In the genomic region with DNA sequence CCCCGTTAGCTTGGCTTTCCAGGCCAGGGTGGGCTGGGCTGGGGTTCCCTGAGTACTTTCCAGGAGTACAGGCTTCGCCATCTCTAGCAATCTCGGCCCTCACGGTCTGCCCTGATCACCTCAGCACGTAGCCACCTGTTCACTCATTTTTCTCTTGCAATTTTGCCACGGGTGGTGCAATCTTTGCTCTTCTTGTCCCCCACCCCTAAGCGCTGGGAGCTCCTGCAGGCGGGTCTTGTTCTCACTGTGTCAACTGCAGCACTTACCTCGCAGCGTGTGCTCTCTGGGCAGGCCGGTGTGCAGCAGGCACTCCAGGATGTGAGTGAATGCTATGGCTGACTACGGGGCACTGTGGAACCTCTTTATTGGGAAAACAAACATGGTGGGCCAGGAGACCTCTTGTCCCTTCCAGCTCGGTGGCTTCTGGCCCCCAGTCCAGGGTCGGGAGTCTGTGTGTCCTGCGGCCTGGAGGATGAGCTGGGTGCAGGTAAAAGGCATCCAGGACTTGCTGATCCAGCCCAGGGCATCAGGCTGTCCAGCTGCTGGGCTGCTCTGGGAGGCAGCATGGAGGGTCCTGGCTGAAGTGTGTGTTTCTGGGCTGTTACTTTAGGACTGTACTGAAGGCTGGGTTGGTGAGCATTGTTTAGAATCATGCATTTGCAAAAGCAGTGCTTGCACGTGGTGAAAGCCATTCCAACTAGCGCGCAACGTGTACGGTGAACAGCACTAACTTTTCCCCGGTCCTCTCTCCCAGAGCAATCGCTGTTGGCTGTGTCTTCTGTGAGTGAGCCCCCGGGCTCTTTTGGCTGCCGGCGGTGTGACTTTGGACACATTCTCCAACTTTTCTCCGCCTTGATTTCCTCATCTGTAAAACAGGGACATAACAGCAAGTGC, we compare ENCODE assay signal across 14 cellular contexts. TPM values are rescaled to one million over a fixed set of nuclear protein-coding genes. Genes with fewer than 3 reads are reported as not detected.
DNase-seq lines count a peak whose midpoint lies in the region; ATAC-seq, FAIRE-seq and TF ChIP-seq lines count a peak whose summit lies in the region.
"Had no signal": no experiment of that assay in that cellular context is flagged by ENCODE, and none has a peak within 500 bp of the region (broad histone marks: within the 10 kb centered on the region; RNA-seq: fewer than 3 reads in every experiment).

No MANE protein-coding gene starts in this region.

- ATAC-seq in naive thymus-derived CD8-positive, alpha-beta T cell = no peak

- no peaks in the 10 kb centered on the region for H3K9me3 Mint-ChIP-seq in naive thymus-derived CD8-positive, alpha-beta T cell

- H3K4me1 Mint-ChIP-seq in naive thymus-derived CD8-positive, alpha-beta T cell = peaks cover 11 to 26% (median 17%) of the 10 kb centered on the region in 4 donors

- H3K27ac Mint-ChIP-seq in naive thymus-derived CD8-positive, alpha-beta T cell = peak overlapping the region in 6 of 10 donors; percentile 24 to 85 (median 66)

- peak overlapping the region; percentile 99 for H3K27ac ChIP-seq in left ventricle myocardium inferior (replicated peaks)
- peak overlapping the region; percentile 93 for H3K27ac ChIP-seq in ascending aorta

- no peak for TF ChIP-seq POLR2A in GM12891 (IDR thresholded peaks at IDR 0.05; ENCODE audit: low read depth, low read length)

- POLR2A ChIA-PET in naive thymus-derived CD8-positive, alpha-beta T cell (lab: Charles Lee) = no interaction called here

- H3K36me3 Mint-ChIP-seq in naive thymus-derived CD8-positive, alpha-beta T cell = peaks cover 0 to 2% (median 0%) of the 10 kb centered on the region in 3 donors

- H3K9me3 ChIP-seq in left ventricle myocardium inferior (replicated peaks) (no peaks in the 10 kb centered on the region), ascending aorta (no peaks in the 10 kb centered on the region)

- H3K4me3 ChIP-seq in left ventricle myocardium inferior (no peak overlapping the region), ascending aorta (no peak overlapping the region)

- peak overlapping the region in 6 of 10 donors; percentile 59 to 90 (median 61) for H3K4me3 Mint-ChIP-seq in naive thymus-derived CD8-positive, alpha-beta T cell

- DNase-seq in left ventricle myocardium inferior (no peak), cardiac septum (ENCODE audit: low spot score) (no peak), ascending aorta (ENCODE audit: low spot score in 2 of 2) (no peak), AML-193 (lab: John Stamatoyannopoulos, UW) (no peak), GM12891 (ENCODE audit: insufficient read length, low spot score) (no peak), RPMI8226 (no peak), T-helper 9 cell (no peak)
- DNase-seq in naive thymus-derived CD8-positive, alpha-beta T cell = no peak
- DNase-seq: activated CD4-positive, alpha-beta T cell treated with anti-CD3 and anti-CD28 coated beads, Interleukin-2, amount 50 U/mL, for 48 hours; activated naive CD4-positive, alpha-beta T cell; NCI-H2171; stimulated activated CD8-positive, alpha-beta memory T cell treated with anti-CD3 and anti-CD28 coated beads, Interleukin-4, amount 100 ng/mL, for 48 hours; T-helper 1 cell had no signal

- intact Hi-C loops in left ventricle myocardium inferior (cut with micrococcal nuclease) (no loop called here), cardiac septum (cut with DNase I) (no loop called here), ascending aorta (cut with DNase I) (loop anchor here (10.0 kb wide), 1 partner anchor 252 kb away; a partner anchor contains a TSS)

- FAIRE-seq in GM12891 (lab: Jason Lieb, UNC) = no peak
- FAIRE-seq: GM12892 had no signal

- TF ChIP-seq CTCF in left ventricle myocardium inferior (IDR thresholded peaks at IDR 0.05; ENCODE audit: borderline replicate concordance) (no peak), ascending aorta (IDR thresholded peaks at IDR 0.05) (no peak)

- H3K27me3 ChIP-seq in left ventricle myocardium inferior (ENCODE audit: low read depth) (no peaks in the 10 kb centered on the region), ascending aorta (no peaks in the 10 kb centered on the region)

- peaks cover 7% of the 10 kb centered on the region for H3K36me3 ChIP-seq in left ventricle myocardium inferior
- H3K36me3 ChIP-seq in ascending aorta = peaks cover 4 to 7% of the 10 kb centered on the region in 2 donors

- H3K27me3 Mint-ChIP-seq in naive thymus-derived CD8-positive, alpha-beta T cell = no peaks in the 10 kb centered on the region

- H3K4me1 ChIP-seq in left ventricle myocardium inferior (peaks cover 33% of the 10 kb centered on the region), ascending aorta (peaks cover 5 to 11% of the 10 kb centered on the region in 2 donors)

TF ChIP-seq in GM12891, 5 proteins besides CTCF, POLR2A, EP300 and RAD21:
- TF ChIP-seq PAX5 (IDR thresholded peaks at IDR 0.05; ENCODE audit: insufficient read depth, low read length, severe bottlenecking) = no peak
- no peak for TF ChIP-seq SPI1 (IDR thresholded peaks at IDR 0.05; ENCODE audit: low read depth, low read length)
- no peak for TF ChIP-seq POLR2AphosphoS5 (IDR thresholded peaks at IDR 0.05; ENCODE audit: low read depth, low read length)
- no peak for TF ChIP-seq TAF1 (IDR thresholded peaks at IDR 0.05; ENCODE audit: low read depth, low read length)
- no peak for TF ChIP-seq POU2F2 (IDR thresholded peaks at IDR 0.05; ENCODE audit: low read depth, low read length)
TF ChIP-seq in GM12891: peak in this region for 0.

RNA-seq across cellular contexts. Expression of a gene that starts 1.5 kb away (rescaled TPM):
- total RNA-seq in left ventricle myocardium inferior (57.4 TPM), cardiac septum (43.7 TPM), ascending aorta (156 TPM)
- 10 to 100 TPM; 47.1 to 54.4 TPM for total RNA-seq in naive thymus-derived CD8-positive, alpha-beta T cell
- under 1 TPM; 0.43 to 0.76 (median 0.68) TPM for polyA plus RNA-seq in naive thymus-derived CD8-positive, alpha-beta T cell
- polyA plus RNA-seq in GM12891 (2012; ENCODE audit: low read depth, missing spikeins) = 5.8 TPM

RNA-seq across cellular contexts. Expression of a gene that starts 36.1 kb away (rescaled TPM):
- total RNA-seq in left ventricle myocardium inferior (7.7 TPM), cardiac septum (9.9 TPM), ascending aorta (22.7 TPM)
- 10 to 100 TPM; 56.9 to 57.0 TPM for total RNA-seq in naive thymus-derived CD8-positive, alpha-beta T cell
- 10 to 100 TPM; 16.9 to 35.1 (median 17.5) TPM for polyA plus RNA-seq in naive thymus-derived CD8-positive, alpha-beta T cell
- 19.9 TPM for polyA plus RNA-seq in GM12891 (2012; ENCODE audit: low read depth, missing spikeins)

RNA-seq across cellular contexts. Expression of a gene that starts 56.8 kb away (rescaled TPM):
- total RNA-seq in left ventricle myocardium inferior (15.3 TPM), cardiac septum (23.1 TPM), ascending aorta (23.3 TPM)
- 10 to 100 TPM; 80.6 to 82.5 TPM for total RNA-seq in naive thymus-derived CD8-positive, alpha-beta T cell
- 1 to 10 TPM; 1.1 to 3.4 (median 2.0) TPM for polyA plus RNA-seq in naive thymus-derived CD8-positive, alpha-beta T cell
- 12.5 TPM for polyA plus RNA-seq in GM12891 (2012; ENCODE audit: low read depth, missing spikeins)
